ENCODE assay signal across 12 cellular contexts in genomic region chr19:36131221-36131620, GRCh38. TPM values are rescaled to one million over a fixed set of nuclear protein-coding genes. Genes with fewer than 3 reads are reported as not detected.
"Had no signal": no experiment of that assay in that cellular context is flagged by ENCODE, and none has a peak within 500 bp of the region (broad histone marks: within the 10 kb centered on the region; RNA-seq: fewer than 3 reads in every experiment).

No MANE protein-coding gene starts in this region.

RNA-seq across cellular contexts. Expression of gene OVOL3, which starts 20.3 kb away (rescaled TPM):
- total RNA-seq: activated CD8-positive, alpha-beta memory T cell treated with anti-CD3 and anti-CD28 coated beads for 36 hours; activated naive CD8-positive, alpha-beta T cell treated with anti-CD3 and anti-CD28 coated beads, Interleukin-2, amount 10 ng/mL, durations not matched to agents 7 days and 5 days; activated T-helper 1 cell treated with anti-CD3 and anti-CD28 coated beads, Interleukin-12 subunit alpha, Interleukin-12 subunit beta, Interleukin-2, Interleukin-4 antibody, amounts not matched to agents 30 ng/mL and 10 ng/mL and 1 ng/mL, durations not matched to agents 14 hours and 24 hours and 36 hours; gastrocnemius medialis; heart left ventricle; left colon; mucosa of gallbladder; occipital lobe; progenitor cell of endocrine pancreas; smooth muscle cell; suprapubic skin; urinary bladder had no signal
- polyA plus RNA-seq: heart left ventricle, smooth muscle cell, urinary bladder had no signal

RNA-seq across cellular contexts. Expression of gene COX7A1, which starts 21.0 kb away (rescaled TPM):
- total RNA-seq: activated CD8-positive, alpha-beta memory T cell treated with anti-CD3 and anti-CD28 coated beads for 36 hours; activated naive CD8-positive, alpha-beta T cell treated with anti-CD3 and anti-CD28 coated beads, Interleukin-2, amount 10 ng/mL, durations not matched to agents 7 days and 5 days; activated T-helper 1 cell treated with anti-CD3 and anti-CD28 coated beads, Interleukin-12 subunit alpha, Interleukin-12 subunit beta, Interleukin-2, Interleukin-4 antibody, amounts not matched to agents 30 ng/mL and 10 ng/mL and 1 ng/mL, durations not matched to agents 14 hours and 24 hours and 36 hours; progenitor cell of endocrine pancreas; smooth muscle cell had no signal
- polyA plus RNA-seq: smooth muscle cell had no signal
